Comparison of ENCODE assay signal across 1 cellular context in the genomic region with DNA sequence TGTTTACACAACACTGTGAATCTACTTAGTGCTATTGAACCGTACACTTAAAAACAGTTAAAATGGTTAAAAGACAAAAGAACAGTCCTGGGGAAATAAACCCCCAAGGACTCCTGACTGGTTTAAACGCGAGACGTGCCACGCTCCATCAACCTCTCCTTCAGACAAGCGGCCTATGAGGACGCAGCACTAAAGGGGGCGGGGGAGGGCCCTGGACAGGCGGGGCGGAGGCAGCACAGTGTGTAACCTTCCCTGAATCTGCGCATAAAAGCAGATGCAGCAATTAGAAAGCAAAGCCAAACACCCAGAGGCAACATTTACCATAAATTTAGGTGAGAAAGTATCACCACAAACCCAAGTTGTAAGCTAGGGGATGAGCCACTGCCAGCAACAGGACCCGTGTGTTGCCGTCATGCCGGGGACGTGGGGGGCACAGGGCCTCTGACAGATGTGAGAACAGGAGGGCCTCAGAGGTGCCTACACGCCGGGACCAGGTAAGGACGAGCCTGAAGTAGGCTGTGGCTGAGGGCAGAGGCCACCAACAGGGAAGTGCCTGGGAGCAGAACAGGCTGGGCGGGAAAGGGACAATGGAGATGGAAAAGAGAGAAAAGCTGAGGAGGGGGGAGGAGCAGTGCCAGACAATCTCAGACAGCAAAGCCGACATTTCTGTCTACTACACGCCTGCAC.
A peak's percentile ranks its signal among the peaks of the same experiment; 100 is the strongest.
TF ChIP-seq lines count a peak whose summit lies in the region.

No MANE protein-coding gene starts in this region.

TF ChIP-seq in GM23338, 12 proteins besides CTCF, POLR2A, EP300 and RAD21:
- TF ChIP-seq EZH2 (IDR thresholded peaks at IDR 0.05; ENCODE audit: low read depth, unreplicated experiment) = no peak
- TF ChIP-seq ZNF331 (CRISPR knock-in tag; IDR thresholded peaks at IDR 0.05; ENCODE audit: low read depth) = no peak
- TF ChIP-seq STAT1 (IDR thresholded peaks at IDR 0.05; ENCODE audit: unreplicated experiment) = no peak
- TF ChIP-seq POLR2AphosphoS5 (IDR thresholded peaks at IDR 0.05; ENCODE audit: low read depth) = no peak
- TF ChIP-seq CREB1 (CRISPR knock-in tag; IDR thresholded peaks at IDR 0.05; ENCODE audit: low read depth) = 0 out of 2 replicates have a peak, but pooled peaks have one; percentile 3
- no peak for TF ChIP-seq NANOG (IDR thresholded peaks at IDR 0.05; ENCODE audit: borderline replicate concordance)
